ENCODE assay signal across 1 cellular context in genomic region chr2:30252723-30253688, GRCh38.
TF ChIP-seq lines count a peak whose summit lies in the region.

No MANE protein-coding gene starts in this region.

TF ChIP-seq in K562, 482 proteins besides CTCF, POLR2A, EP300 and RAD21 (continued from another document and continues in another):
- TF ChIP-seq FOXO4 (CRISPR knock-in tag; IDR thresholded peaks at IDR 0.05) (no peak), HMGN3 (IDR thresholded peaks at IDR 0.05; ENCODE audit: borderline replicate concordance, extremely low read depth, insufficient read length, low read depth, low read length) (peak; percentile 70), XRCC4 (IDR thresholded peaks at IDR 0.05; ENCODE audit: extremely low read depth, insufficient read depth, insufficient read length) (no peak), U2AF2 (optimal IDR thresholded peaks at IDR 0.05; ENCODE audit: low read depth, low read length) (no peak), CHD7 (IDR thresholded peaks at IDR 0.05; ENCODE audit: low read depth, low read length) (no peak), FIP1L1 (IDR thresholded peaks at IDR 0.05; ENCODE audit: low read depth, low read length, poor library complexity, severe bottlenecking) (no peak), HSF4 (CRISPR knock-in tag; IDR thresholded peaks at IDR 0.05; ENCODE audit: borderline replicate concordance) (peak; percentile 79; the same call in 1 of the 2 replicates), KDM2B (CRISPR knock-in tag; IDR thresholded peaks at IDR 0.05) (no peak; the same call in 1 of the 2 replicates), FOSL1 (tag; conservative IDR thresholded peaks at IDR 0.05) (peak; percentile 95), ZC3H4 (CRISPR knock-in tag; IDR thresholded peaks at IDR 0.05; ENCODE audit: borderline replicate concordance) (no peak), CBFB (CRISPR knock-in tag; IDR thresholded peaks at IDR 0.05) (0 out of 2 replicates have a peak, but pooled peaks have one; percentile 28), RBM39 (optimal IDR thresholded peaks at IDR 0.05; ENCODE audit: low read depth, low read length) (no peak), SAP30 (IDR thresholded peaks at IDR 0.05; ENCODE audit: borderline replicate concordance, insufficient read depth, low read depth, low read length, poor library complexity, severe bottlenecking) (no peak), ELF4 (CRISPR knock-in tag; IDR thresholded peaks at IDR 0.05) (peak; percentile 89), ZBED1 (IDR thresholded peaks at IDR 0.05) (peak; percentile 76; the same call in 1 of the 2 replicates), DNMT1 (IDR thresholded peaks at IDR 0.05) (no peak), ZNF551 (CRISPR knock-in tag; IDR thresholded peaks at IDR 0.05) (no peak), KDM1A (IDR thresholded peaks at IDR 0.05) (peak; percentile 93 to 95), BDP1 (IDR thresholded peaks at IDR 0.05; ENCODE audit: insufficient read depth, insufficient read length) (no peak), ZNF431 (CRISPR knock-in tag; IDR thresholded peaks at IDR 0.05) (no peak), ZNF644 (tag; IDR thresholded peaks at IDR 0.05; ENCODE audit: low read depth) (peak; percentile 67; the same call in 1 of the 2 replicates), HBP1 (CRISPR knock-in tag; IDR thresholded peaks at IDR 0.05) (no peak), KDM4B (IDR thresholded peaks at IDR 0.05; ENCODE audit: borderline replicate concordance in 2 of 2, low read depth in 1 of 2) (no peak), ZNF79 (CRISPR knock-in tag; IDR thresholded peaks at IDR 0.05; ENCODE audit: low read depth) (peak; percentile 71), PCBP2 (IDR thresholded peaks at IDR 0.05; ENCODE audit: low read depth, low read length, poor library complexity, severe bottlenecking) (no peak), GMEB1 (CRISPR knock-in tag; IDR thresholded peaks at IDR 0.05) (no peak; the same call in 1 of the 2 replicates), EHMT2 (IDR thresholded peaks at IDR 0.05) (peak; percentile 35; the same call in 1 of the 2 replicates), CBX1 (IDR thresholded peaks at IDR 0.05; ENCODE audit: low read depth) (peak; percentile 67; the same call in 1 of the 2 replicates), NR0B1 (IDR thresholded peaks at IDR 0.05; ENCODE audit: partially characterized antibody) (no peak), SMAD3 (CRISPR knock-in tag; conservative IDR thresholded peaks at IDR 0.05) (no peak; the same call in 1 of the 2 replicates), THRA (IDR thresholded peaks at IDR 0.05) (peak; percentile 84)
- TF ChIP-seq, protein P1, sequence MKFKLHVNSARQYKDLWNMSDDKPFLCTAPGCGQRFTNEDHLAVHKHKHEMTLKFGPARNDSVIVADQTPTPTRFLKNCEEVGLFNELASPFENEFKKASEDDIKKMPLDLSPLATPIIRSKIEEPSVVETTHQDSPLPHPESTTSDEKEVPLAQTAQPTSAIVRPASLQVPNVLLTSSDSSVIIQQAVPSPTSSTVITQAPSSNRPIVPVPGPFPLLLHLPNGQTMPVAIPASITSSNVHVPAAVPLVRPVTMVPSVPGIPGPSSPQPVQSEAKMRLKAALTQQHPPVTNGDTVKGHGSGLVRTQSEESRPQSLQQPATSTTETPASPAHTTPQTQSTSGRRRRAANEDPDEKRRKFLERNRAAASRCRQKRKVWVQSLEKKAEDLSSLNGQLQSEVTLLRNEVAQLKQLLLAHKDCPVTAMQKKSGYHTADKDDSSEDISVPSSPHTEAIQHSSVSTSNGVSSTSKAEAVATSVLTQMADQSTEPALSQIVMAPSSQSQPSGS (CRISPR knock-in tag; IDR thresholded peaks at IDR 0.05), result no peak
- TF ChIP-seq, protein P2, sequence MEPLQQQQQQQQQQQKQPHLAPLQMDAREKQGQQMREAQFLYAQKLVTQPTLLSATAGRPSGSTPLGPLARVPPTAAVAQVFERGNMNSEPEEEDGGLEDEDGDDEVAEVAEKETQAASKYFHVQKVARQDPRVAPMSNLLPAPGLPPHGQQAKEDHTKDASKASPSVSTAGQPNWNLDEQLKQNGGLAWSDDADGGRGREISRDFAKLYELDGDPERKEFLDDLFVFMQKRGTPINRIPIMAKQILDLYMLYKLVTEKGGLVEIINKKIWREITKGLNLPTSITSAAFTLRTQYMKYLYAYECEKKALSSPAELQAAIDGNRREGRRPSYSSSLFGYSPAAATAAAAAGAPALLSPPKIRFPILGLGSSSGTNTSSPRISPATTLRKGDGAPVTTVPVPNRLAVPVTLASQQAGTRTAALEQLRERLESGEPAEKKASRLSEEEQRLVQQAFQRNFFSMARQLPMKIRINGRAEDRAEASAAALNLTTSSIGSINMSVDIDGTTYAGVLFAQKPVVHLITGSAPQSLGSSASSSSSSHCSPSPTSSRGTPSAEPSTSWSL (CRISPR knock-in tag; IDR thresholded peaks at IDR 0.05; ENCODE audit: borderline replicate concordance), result no peak
- TF ChIP-seq, protein P3, sequence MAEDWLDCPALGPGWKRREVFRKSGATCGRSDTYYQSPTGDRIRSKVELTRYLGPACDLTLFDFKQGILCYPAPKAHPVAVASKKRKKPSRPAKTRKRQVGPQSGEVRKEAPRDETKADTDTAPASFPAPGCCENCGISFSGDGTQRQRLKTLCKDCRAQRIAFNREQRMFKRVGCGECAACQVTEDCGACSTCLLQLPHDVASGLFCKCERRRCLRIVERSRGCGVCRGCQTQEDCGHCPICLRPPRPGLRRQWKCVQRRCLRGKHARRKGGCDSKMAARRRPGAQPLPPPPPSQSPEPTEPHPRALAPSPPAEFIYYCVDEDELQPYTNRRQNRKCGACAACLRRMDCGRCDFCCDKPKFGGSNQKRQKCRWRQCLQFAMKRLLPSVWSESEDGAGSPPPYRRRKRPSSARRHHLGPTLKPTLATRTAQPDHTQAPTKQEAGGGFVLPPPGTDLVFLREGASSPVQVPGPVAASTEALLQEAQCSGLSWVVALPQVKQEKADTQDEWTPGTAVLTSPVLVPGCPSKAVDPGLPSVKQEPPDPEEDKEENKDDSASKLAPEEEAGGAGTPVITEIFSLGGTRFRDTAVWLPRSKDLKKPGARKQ (CRISPR knock-in tag; IDR thresholded peaks at IDR 0.05), result no peak
